1 cellular context compared by ENCODE assay signal in the genomic region with DNA sequence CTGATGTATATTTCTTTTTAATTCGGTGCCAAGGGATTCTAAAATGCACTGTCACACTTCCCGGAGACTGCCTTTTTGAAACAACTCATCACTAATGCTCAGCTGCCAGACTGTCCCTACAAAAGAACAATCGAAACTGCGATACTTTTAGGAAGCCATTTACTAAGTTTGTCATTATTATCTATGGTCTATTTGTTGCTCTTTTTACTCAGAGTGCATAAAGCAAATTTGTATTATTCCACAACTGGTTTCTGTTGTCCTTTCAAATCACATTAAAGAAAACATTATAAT.
TF ChIP-seq lines count a peak whose summit lies in the region.

No MANE protein-coding gene starts in this region.

TF ChIP-seq in IMR-90, 13 proteins besides CTCF, POLR2A, EP300 and RAD21:
- TF ChIP-seq CHD1 (IDR thresholded peaks at IDR 0.05; ENCODE audit: low read depth, low read length) (no peak), NFE2L2 (IDR thresholded peaks at IDR 0.05; ENCODE audit: low read depth, low read length) (peak; percentile 33; the same call in 1 of the 2 replicates)
